In genomic region chr5:172602712-172603289, GRCh38 we compare ENCODE assay signal across 13 cellular contexts. TPM values are rescaled to one million over a fixed set of nuclear protein-coding genes. Genes with fewer than 3 reads are reported as not detected.
DNase-seq lines count a peak whose midpoint lies in the region; ATAC-seq, FAIRE-seq and TF ChIP-seq lines count a peak whose summit lies in the region.
"Had no signal": no experiment of that assay in that cellular context is flagged by ENCODE, and none has a peak within 500 bp of the region (broad histone marks: within the 10 kb centered on the region; RNA-seq: fewer than 3 reads in every experiment).

No MANE protein-coding gene starts in this region.

- H3K4me1 ChIP-seq in duodenal mucosa (ENCODE audit: control insufficient read depth in 1 of 2, insufficient read depth in 2 of 2, low read length in 2 of 2) (no peaks in the 10 kb centered on the region), kidney (ENCODE audit: control insufficient read depth in 1 of 2, insufficient read depth in 1 of 2, low read depth in 1 of 2, low read length in 2 of 2) (peaks cover 4% of the 10 kb centered on the region in 2 donors), urinary bladder (ENCODE audit: insufficient read depth) (no peaks in the 10 kb centered on the region)

- H3K9me3 ChIP-seq in duodenal mucosa (ENCODE audit: control insufficient read depth in 1 of 2, low read length in 2 of 2) (no peaks in the 10 kb centered on the region), kidney (ENCODE audit: control insufficient read depth in 1 of 2, low read length in 2 of 2) (no peaks in the 10 kb centered on the region)

- no peak for TF ChIP-seq CTCF in kidney (IDR thresholded peaks at IDR 0.05; ENCODE audit: borderline replicate concordance, extremely low read depth, insufficient read depth)

- no peak for FAIRE-seq in kidney (lab: Jason Lieb, UNC)

- no peaks in the 10 kb centered on the region for H3K27me3 ChIP-seq in duodenal mucosa (ENCODE audit: control insufficient read depth in 1 of 2, insufficient read depth in 2 of 2, low read length in 2 of 2)

- no peaks in the 10 kb centered on the region for H3K36me3 ChIP-seq in duodenal mucosa (ENCODE audit: control insufficient read depth in 1 of 2, insufficient read depth in 2 of 2, low read length in 2 of 2)
- no peaks in the 10 kb centered on the region for H3K36me3 ChIP-seq in kidney (ENCODE audit: control insufficient read depth in 1 of 2, insufficient read depth in 2 of 2, low read length in 2 of 2)
- no peaks in the 10 kb centered on the region for H3K36me3 ChIP-seq in urinary bladder (ENCODE audit: insufficient read depth)

- intact Hi-C loops in kidney (cut with DNase I): no loop called here
- intact Hi-C loops in posterior vena cava (cut with DNase I): no loop called here

- H3K9ac ChIP-seq in duodenal mucosa (ENCODE audit: low read depth in 1 of 2, low read length in 2 of 2): no peak overlapping the region
- H3K9ac ChIP-seq in kidney (ENCODE audit: low read length in 2 of 2): peak overlapping the region in 1 of 2 donors; percentile 40

- H3K27ac ChIP-seq in duodenal mucosa (ENCODE audit: low read depth, low read length) (peak overlapping the region; percentile 65), kidney (ENCODE audit: low read depth in 2 of 2, low read length in 2 of 2) (peak overlapping the region; percentile 87 to 89), urinary bladder (ENCODE audit: low read depth) (peak overlapping the region; percentile 88)

- H3K4me3 ChIP-seq in duodenal mucosa (ENCODE audit: low read depth in 1 of 2, low read length in 2 of 2) (no peak overlapping the region), kidney (ENCODE audit: low read length in 2 of 2) (no peak overlapping the region), urinary bladder (ENCODE audit: low read depth, low read length) (no peak overlapping the region)

- no peak for ATAC-seq in HG02623 (IDR thresholded peaks at IDR 0.05; ENCODE audit: unreplicated experiment)
- ATAC-seq in GM19324 (IDR thresholded peaks at IDR 0.05; ENCODE audit: low FRiP score, unreplicated experiment): no peak

- DNase-seq in kidney (peak; percentile 84), posterior vena cava (ENCODE audit: low spot score) (peak; percentile 82), amygdala (lab: John Stamatoyannopoulos, UW) (no peak), DMS53 (lab: John Stamatoyannopoulos, UW) (no peak)
- DNase-seq: activated CD4-positive, alpha-beta T cell treated with anti-CD3 and anti-CD28 coated beads, Interleukin-2, amount 50 U/mL, for 1 hour; activated gamma-delta T cell treated with Interleukin-2 at 50 U/mL for 16 hours; NCI-H187 treated with DMSO at 0.1 percent for 48 hours; NK-92 treated with Interleukin-12 subunit alpha and Interleukin-12 subunit beta, amount 100 ng/mL, for 24 hours; stimulated activated naive CD4-positive, alpha-beta T cell had no signal

- WGBS in urinary bladder: 25% methylated on average over 19 of the region's 19 CpGs

RNA-seq across cellular contexts. Expression of gene NEURL1B, which starts 38.3 kb away (rescaled TPM):
- total RNA-seq in kidney (42.6 TPM), posterior vena cava (10 to 100 TPM; 32.9 to 38.6 TPM), urinary bladder (52.4 TPM)
- polyA plus RNA-seq in kidney (ENCODE audit: insufficient read depth, low read depth, low replicate concordance) (5.4 TPM), urinary bladder (51.9 TPM)

Comparison
In these comparisons a context has a peak if more than half of its experiments do, and no peak if none do; other contexts are left out.
1. DNase-seq: peak in kidney (single experiment) and posterior vena cava (single experiment); none in amygdala (0 of 56) and DMS53 (single experiment).
2. Peak in every context shown above with its lines, with median percentiles within 50 percentile points of each other: H3K27ac ChIP-seq.